18 cellular contexts compared by ENCODE assay signal in the genomic region with DNA sequence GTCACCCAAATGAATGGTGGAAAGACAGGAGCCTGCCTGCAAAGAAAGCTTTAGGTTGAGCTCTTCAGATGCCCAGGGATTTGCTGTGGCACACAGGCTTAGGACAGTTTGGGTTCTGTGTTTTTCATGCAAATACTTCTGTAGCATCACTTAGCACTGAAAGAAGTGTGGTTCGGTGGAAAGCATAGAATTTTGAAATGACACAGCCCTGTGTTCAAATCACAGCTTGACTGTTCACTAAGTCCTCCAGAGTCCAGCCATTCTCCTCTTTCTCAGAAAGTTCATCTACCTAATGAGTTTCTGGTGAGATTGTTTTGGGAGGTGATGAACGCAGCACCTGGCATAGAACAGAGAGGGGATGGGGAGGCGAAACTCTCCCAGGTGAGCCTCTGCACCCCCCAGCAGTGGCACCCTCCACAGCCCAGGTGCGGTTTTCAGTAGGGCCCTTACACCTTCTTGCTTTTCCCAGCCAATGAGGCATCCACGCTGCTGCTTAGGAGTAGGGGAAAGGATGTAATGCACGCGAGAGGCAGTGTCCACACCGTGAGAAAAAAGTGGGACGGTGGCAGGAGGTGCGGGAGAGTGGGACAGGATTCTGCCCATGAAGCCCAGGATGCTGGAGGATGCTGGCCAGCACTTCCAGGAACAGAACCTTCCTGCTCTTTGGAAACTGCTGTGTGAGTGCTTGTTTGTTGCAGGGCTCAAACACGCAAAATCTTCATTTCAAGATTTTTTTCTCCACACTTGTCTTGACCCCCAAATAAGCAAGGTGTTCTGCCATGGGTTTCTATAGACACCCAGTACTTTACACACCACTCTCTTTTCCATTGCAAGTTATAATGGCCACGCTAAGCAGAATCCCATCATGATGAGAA. TPM values are rescaled to one million over a fixed set of nuclear protein-coding genes. Genes with fewer than 3 reads are reported as not detected.
DNase-seq lines count a peak whose midpoint lies in the region; ATAC-seq and TF ChIP-seq lines count a peak whose summit lies in the region.
"Had no signal": no experiment of that assay in that cellular context is flagged by ENCODE, and none has a peak within 500 bp of the region (broad histone marks: within the 10 kb centered on the region; RNA-seq: fewer than 3 reads in every experiment).

No MANE protein-coding gene starts in this region.

- H3K4me3 Mint-ChIP-seq in T-helper 17 cell (peak overlapping the region; percentile 55), naive B cell (peak overlapping the region in 7 of 8 donors; percentile 42 to 83 (median 66)), type B pancreatic cell (peak overlapping the region; percentile 52)

- H3K27ac Mint-ChIP-seq in T-helper 17 cell (no peak overlapping the region), naive B cell (peak overlapping the region in 3 of 6 donors; percentile 53 to 82 (median 56)), type B pancreatic cell (no peak overlapping the region)

- peaks cover 0 to 10% (median 5%) of the 10 kb centered on the region in 7 donors for H3K9me3 Mint-ChIP-seq in naive B cell
- no peaks in the 10 kb centered on the region for H3K9me3 Mint-ChIP-seq in type B pancreatic cell

- H3K9me3 ChIP-seq in T-helper 17 cell (ENCODE audit: control insufficient read depth, low read length, poor library complexity, severe bottlenecking), result no peaks in the 10 kb centered on the region
- H3K9me3 ChIP-seq: A549, SJSA1 had no signal

- TF ChIP-seq CTCF in type B pancreatic cell (conservative IDR thresholded peaks at IDR 0.05), result no peak

- H3K36me3 Mint-ChIP-seq in T-helper 17 cell (ENCODE audit: low read depth), result peaks cover 3% of the 10 kb centered on the region
- peaks cover 0 to 6% of the 10 kb centered on the region in 2 donors for H3K36me3 Mint-ChIP-seq in naive B cell
- no peaks in the 10 kb centered on the region for H3K36me3 Mint-ChIP-seq in type B pancreatic cell

- DNase-seq in cardiac septum (ENCODE audit: low spot score), result peak; percentile 1
- no peak for DNase-seq in Right ventricle myocardium inferior (ENCODE audit: missing footprints)
- no peak for DNase-seq in T-helper 17 cell
- no peak for DNase-seq in naive B cell
- DNase-seq in type B pancreatic cell (ENCODE audit: extremely low spot score, unreplicated experiment), result no peak
- no peak for DNase-seq in D341Med (ENCODE audit: low spot score)
- no peak for DNase-seq in NCI-H1417 treated with DMSO at 0.1 percent for 48 hours (lab: John Stamatoyannopoulos, UW)
- DNase-seq in NCI-H345 (lab: John Stamatoyannopoulos, UW), result no peak
- DNase-seq: C1 segment of cervical spinal cord, DMS153, NCI-H1092, NCI-H1694, NCI-H446 treated with DMSO at 0.1 percent for 48 hours, NCI-H82, PC-3 had no signal

- intact Hi-C loops in cardiac septum (cut with DNase I) (loop anchor here (5.0 kb wide), 1 partner anchor 92 kb away; no protein-coding TSS in a partner anchor), Right ventricle myocardium inferior (cut with DNase I) (no loop called here)

- H3K4me1 Mint-ChIP-seq in T-helper 17 cell (peaks cover 13% of the 10 kb centered on the region), naive B cell (peaks cover 16 to 26% (median 23%) of the 10 kb centered on the region in 3 donors), type B pancreatic cell (ENCODE audit: unreplicated experiment) (peaks cover 13% of the 10 kb centered on the region)

- H3K27me3 Mint-ChIP-seq in T-helper 17 cell (peaks cover 72% of the 10 kb centered on the region), naive B cell (peaks cover 67 to 98% (median 72%) of the 10 kb centered on the region in 3 donors), type B pancreatic cell (peaks cover 97% of the 10 kb centered on the region)

- ATAC-seq in Right ventricle myocardium inferior, result no peak
- ATAC-seq in T-helper 17 cell, result no peak
- no peak for ATAC-seq in naive B cell (ENCODE audit: low read depth in 2 of 2)
- ATAC-seq: A549, PC-3 had no signal

RNA-seq across cellular contexts. Expression of gene EN2, which starts 11.6 kb away (rescaled TPM):
- total RNA-seq in cardiac septum (not detected), Right ventricle myocardium inferior (0.11 TPM), T-helper 17 cell (not detected), type B pancreatic cell (ENCODE audit: low replicate concordance) (0.07 and 0.94 TPM in 2 replicates)
- polyA plus RNA-seq in naive B cell (ENCODE audit: low read depth in 6 of 6), result not detected
- total RNA-seq: MCF 10A had no signal
